In the genomic region with DNA sequence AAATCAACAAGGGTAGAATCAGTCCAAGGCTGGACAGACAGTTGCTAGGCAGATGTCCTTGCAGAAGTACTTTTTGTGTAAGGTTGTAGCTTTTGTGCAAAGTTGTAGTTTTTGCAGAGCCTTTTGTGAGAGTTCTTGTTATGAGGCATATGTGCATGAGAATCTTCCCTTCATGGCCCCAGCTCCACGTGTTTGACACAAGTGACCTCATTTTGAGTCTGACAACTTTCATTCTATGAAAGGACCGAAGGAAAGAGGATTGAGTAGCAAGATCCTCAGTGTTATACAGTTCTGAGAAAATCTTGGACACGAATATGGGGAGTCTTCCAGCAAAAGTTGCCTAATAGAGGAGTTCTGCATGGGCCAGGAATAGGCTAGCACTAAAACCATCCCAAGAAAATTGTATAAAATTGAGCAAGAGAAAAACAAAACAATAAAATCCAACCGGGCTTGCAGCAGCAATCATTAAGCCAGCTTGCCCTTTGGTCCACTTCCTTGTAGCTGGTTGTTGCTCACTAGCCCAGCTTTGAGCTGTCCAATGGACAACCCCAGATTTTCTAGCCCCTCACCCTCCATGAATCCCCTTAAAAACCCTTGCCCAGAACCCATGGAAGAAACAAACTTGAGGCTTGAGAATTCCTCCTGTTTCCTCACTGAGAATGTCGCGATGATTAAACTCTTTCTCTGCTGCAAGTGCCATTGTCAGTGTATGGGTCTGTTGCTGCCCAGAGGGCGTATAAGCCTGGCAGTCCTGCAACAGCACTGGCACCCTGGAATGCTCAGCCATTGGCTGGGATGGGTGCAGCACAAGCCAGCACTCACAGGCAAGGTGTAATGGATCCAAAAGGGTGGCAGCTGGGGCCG, we compare ENCODE assay signal across 14 cellular contexts. TPM values are rescaled to one million over a fixed set of nuclear protein-coding genes. Genes with fewer than 3 reads are reported as not detected.
A peak's percentile ranks its signal among the peaks of the same experiment; 100 is the strongest.
DNase-seq lines count a peak whose midpoint lies in the region; ATAC-seq, FAIRE-seq and TF ChIP-seq lines count a peak whose summit lies in the region.
"Had no signal": no experiment of that assay in that cellular context is flagged by ENCODE, and none has a peak within 500 bp of the region (broad histone marks: within the 10 kb centered on the region; RNA-seq: fewer than 3 reads in every experiment).

No MANE protein-coding gene starts in this region.

- H3K4me3 ChIP-seq in right lobe of liver: peak overlapping the region in 2 of 3 donors; percentile 3 to 25
- H3K4me3 ChIP-seq: adrenal gland, tibial nerve had no signal

- FAIRE-seq in colon (lab: Jason Lieb, UNC) (peak; percentile 5), D721Med (lab: Jason Lieb, UNC) (no peak)

- peak; percentile 91 to 98 (median 96) for ATAC-seq in right lobe of liver
- ATAC-seq in GM21737 (IDR thresholded peaks at IDR 0.05; ENCODE audit: unreplicated experiment): no peak

- peak overlapping the region; percentile 60 to 63 (median 61) for H3K27ac ChIP-seq in right lobe of liver

- intact Hi-C loops in right lobe of liver (cut with DNase I): no loop called here

- WGBS in right lobe of liver (ENCODE audit: insufficient coverage, low coverage, low lambda C conversion rate, missing lambda C conversion rate): 34% methylated on average over 6 of the region's 8 CpGs

- DNase-seq in NCI-H146 (lab: John Stamatoyannopoulos, UW) (peak; percentile 2), NCI-H146 treated with DMSO at 0.1 percent for 48 hours (lab: John Stamatoyannopoulos, UW; ENCODE audit: unreplicated experiment) (no peak), right lobe of liver (peak; percentile 59 to 85 (median 74)), stromal cell of bone marrow (ENCODE audit: low read depth) (peak; percentile 38), D721Med (ENCODE audit: insufficient read length, low spot score) (no peak)
- no peak for DNase-seq in activated CD8-positive, alpha-beta memory T cell treated with anti-CD3 and anti-CD28 coated beads, Interleukin-2, amount 50 U/mL, for 48 hours
- DNase-seq: 8988T, endodermal cell, GOT3, NCI-H748 treated with DMSO at 0.1 percent for 48 hours had no signal

- H3K9me3 ChIP-seq in right lobe of liver: no peaks in the 10 kb centered on the region
- H3K9me3 ChIP-seq: adrenal gland, tibial nerve had no signal

- H3K27me3 ChIP-seq in right lobe of liver: no peaks in the 10 kb centered on the region
- H3K27me3 ChIP-seq: adrenal gland, tibial nerve had no signal

- no peaks in the 10 kb centered on the region for H3K36me3 ChIP-seq in right lobe of liver
- H3K36me3 ChIP-seq: adrenal gland, tibial nerve had no signal

- TF ChIP-seq POLR2A in right lobe of liver (IDR thresholded peaks at IDR 0.05): no peak

- H3K4me1 ChIP-seq in right lobe of liver: peaks cover 0 to 12% (median 3%) of the 10 kb centered on the region in 4 donors

- TF ChIP-seq CTCF in right lobe of liver (IDR thresholded peaks at IDR 0.05) (no peak), D721Med (IDR thresholded peaks at IDR 0.05; ENCODE audit: insufficient read depth, missing control alignments) (no peak)

RNA-seq across cellular contexts. Expression of gene EPSTI1, which starts 6.5 kb away (rescaled TPM):
- total RNA-seq in right lobe of liver: 1 to 10 TPM; 2.5 to 9.9 (median 5.2) TPM

RNA-seq across cellular contexts. Expression of gene DNAJC15, which starts 37.8 kb away (rescaled TPM):
- 1 to 10 TPM; 4.1 to 9.4 (median 6.9) TPM for total RNA-seq in right lobe of liver

Comparison
In these comparisons a context has a peak if more than half of its experiments do, and no peak if none do; other contexts are left out.
1. DNase-seq: peak in NCI-H146 (single experiment), right lobe of liver (3 of 3) and stromal cell of bone marrow (single experiment); none in NCI-H146 treated with DMSO at 0.1 percent for 48 hours (single experiment), activated CD8-positive, alpha-beta memory T cell treated with anti-CD3 and anti-CD28 coated beads, Interleukin-2, amount 50 U/mL, for 48 hours (single experiment) and D721Med (single experiment).